ENCODE assay signal across 12 cellular contexts in the genomic region with DNA sequence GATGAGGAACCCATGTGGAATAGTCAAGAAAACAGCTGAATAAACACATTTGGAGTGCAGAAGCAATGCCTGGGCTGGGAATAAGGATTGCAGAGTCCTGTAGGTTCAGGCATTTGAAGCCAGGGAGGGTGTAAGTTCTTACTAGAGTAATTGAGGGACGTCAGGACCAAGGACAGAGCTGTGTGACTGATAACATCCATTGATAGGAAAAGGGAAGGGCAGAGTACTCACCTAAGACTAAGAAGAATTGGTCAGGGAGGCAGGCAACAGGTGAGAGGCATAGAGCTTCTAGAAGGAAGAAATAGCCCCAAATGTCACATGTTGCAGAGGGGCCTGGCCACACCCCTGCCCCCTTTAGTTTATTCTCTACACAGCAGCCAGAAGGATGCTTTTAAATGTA.
DNase-seq lines count a peak whose midpoint lies in the region; ATAC-seq and TF ChIP-seq lines count a peak whose summit lies in the region.
"Had no signal": no experiment of that assay in that cellular context is flagged by ENCODE, and none has a peak within 500 bp of the region (broad histone marks: within the 10 kb centered on the region; RNA-seq: fewer than 3 reads in every experiment).

No MANE protein-coding gene starts in this region.

- H3K4me3 ChIP-seq in cardiac muscle cell (no peak overlapping the region), right cardiac atrium (ENCODE audit: low read length) (no peak overlapping the region), fibroblast of villous mesenchyme (ENCODE audit: low read depth, low read length) (no peak overlapping the region), upper lobe of right lung (no peak overlapping the region)
- H3K4me3 ChIP-seq: prostate gland had no signal

- intact Hi-C loops in right cardiac atrium (cut with DNase I) (no loop called here), upper lobe of right lung (cut with DNase I) (no loop called here)

- H3K4me1 ChIP-seq in cardiac muscle cell (ENCODE audit: low read depth) = no peaks in the 10 kb centered on the region
- no peaks in the 10 kb centered on the region for H3K4me1 ChIP-seq in right cardiac atrium (ENCODE audit: control insufficient read depth, insufficient read depth, low read length)
- H3K4me1 ChIP-seq in upper lobe of right lung = no peaks in the 10 kb centered on the region
- H3K4me1 ChIP-seq: prostate gland had no signal

- in situ Hi-C loops in G401 (cut with HindIII; ENCODE audit: low sequenced_read_pairs) = no loop called here

- 2% methylated on average over 1 of the region's 1 CpG for WGBS in right cardiac atrium

- ATAC-seq in right cardiac atrium (no peak), upper lobe of right lung (peak; percentile 37), GM21515 (IDR thresholded peaks at IDR 0.05; ENCODE audit: unreplicated experiment) (no peak)
- ATAC-seq: T-cell had no signal

- peaks cover 41% of the 10 kb centered on the region for H3K27me3 ChIP-seq in cardiac muscle cell
- no peaks in the 10 kb centered on the region for H3K27me3 ChIP-seq in right cardiac atrium (ENCODE audit: control insufficient read depth, insufficient read depth)
- peaks cover 22% of the 10 kb centered on the region for H3K27me3 ChIP-seq in upper lobe of right lung

- no peak for TF ChIP-seq CTCF in cardiac muscle cell (IDR thresholded peaks at IDR 0.05; ENCODE audit: low read depth, low read length)
- TF ChIP-seq CTCF in fibroblast of villous mesenchyme (IDR thresholded peaks at IDR 0.05; ENCODE audit: insufficient read depth, low read depth, low read length) = no peak
- TF ChIP-seq CTCF in upper lobe of right lung (IDR thresholded peaks at IDR 0.05) = no peak

- H3K27ac ChIP-seq in cardiac muscle cell (no peak overlapping the region), right cardiac atrium (ENCODE audit: low read length) (no peak overlapping the region), upper lobe of right lung (no peak overlapping the region)
- H3K27ac ChIP-seq: prostate gland had no signal

- DNase-seq in cardiac muscle cell (ENCODE audit: low read depth in 1 of 2, low spot score in 1 of 2) (peak; percentile 29 to 80), right cardiac atrium (no peak), RKO (ENCODE audit: low spot score) (peak; percentile 44), fibroblast of villous mesenchyme (ENCODE audit: low read depth) (peak; percentile 20), upper lobe of right lung (no peak), G401 (ENCODE audit: low spot score) (no peak), D341Med (ENCODE audit: low spot score) (no peak)
- DNase-seq: activated naive CD8-positive, alpha-beta T cell treated with anti-CD3 and anti-CD28 coated beads for 36 hours; NCI-H1417 treated with DMSO at 0.1 percent for 48 hours; T-cell had no signal

- H3K9me3 ChIP-seq in cardiac muscle cell (ENCODE audit: low read depth) (no peaks in the 10 kb centered on the region), right cardiac atrium (ENCODE audit: control insufficient read depth, low read length) (no peaks in the 10 kb centered on the region), upper lobe of right lung (no peaks in the 10 kb centered on the region)
- H3K9me3 ChIP-seq: prostate gland had no signal

- H3K36me3 ChIP-seq in cardiac muscle cell (no peaks in the 10 kb centered on the region), upper lobe of right lung (no peaks in the 10 kb centered on the region)
- H3K36me3 ChIP-seq: prostate gland had no signal

Comparison
In these comparisons a context has a peak if more than half of its experiments do, and no peak if none do; other contexts are left out.
1. DNase-seq: peak in cardiac muscle cell (2 of 2), RKO (single experiment) and fibroblast of villous mesenchyme (single experiment); none in right cardiac atrium (0 of 3), upper lobe of right lung (single experiment), G401 (single experiment) and D341Med (single experiment).